In the genomic region with DNA sequence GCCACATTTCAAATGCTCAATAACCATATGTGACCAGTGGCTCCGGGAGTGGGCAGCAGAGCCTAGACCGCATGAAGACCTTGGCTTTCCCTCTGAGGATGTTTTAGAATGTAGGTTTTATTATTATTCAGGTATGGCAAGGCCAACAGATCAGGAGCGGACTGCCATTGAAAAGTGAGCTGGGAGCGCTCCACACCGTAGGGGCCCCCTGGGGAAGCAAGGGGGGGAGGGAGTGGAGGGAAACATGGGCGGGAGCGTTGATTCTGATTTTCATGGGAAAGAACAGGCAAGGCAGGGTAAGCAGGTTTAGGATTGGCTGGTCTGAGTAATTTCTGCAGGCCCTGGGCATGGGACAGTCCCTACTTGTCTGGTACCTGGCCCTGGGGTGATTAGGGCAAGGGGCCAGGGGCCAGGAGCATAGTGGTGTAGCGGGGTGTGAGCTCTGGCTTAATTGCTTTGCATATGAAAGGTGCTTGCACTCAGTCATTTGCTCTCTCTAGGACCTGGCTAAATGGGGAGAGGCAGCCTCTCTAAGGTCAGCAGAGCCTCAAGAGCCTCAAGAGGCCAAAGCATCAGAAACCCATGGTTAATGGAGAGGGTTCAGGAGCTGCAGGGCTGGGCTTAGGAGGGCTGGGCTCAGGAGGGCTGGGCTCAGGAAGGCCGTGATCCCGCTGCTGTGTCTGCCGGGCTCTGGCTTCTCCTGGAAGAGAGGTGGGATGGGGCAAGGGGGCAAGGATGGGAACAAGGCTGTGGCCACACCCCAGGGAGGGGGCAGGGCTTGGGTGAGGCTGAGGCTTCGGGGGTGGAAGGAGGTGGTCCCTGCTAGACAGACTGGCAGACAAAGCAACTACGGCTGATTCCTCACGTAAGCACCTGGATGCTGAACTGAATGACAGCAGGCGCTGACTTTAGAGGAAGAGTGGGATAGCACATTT, we compare ENCODE assay signal across 14 cellular contexts.
A peak's percentile ranks its signal among the peaks of the same experiment; 100 is the strongest.
DNase-seq lines count a peak whose midpoint lies in the region; ATAC-seq and TF ChIP-seq lines count a peak whose summit lies in the region.
"Had no signal": no experiment of that assay in that cellular context is flagged by ENCODE, and none has a peak within 500 bp of the region (broad histone marks: within the 10 kb centered on the region; RNA-seq: fewer than 3 reads in every experiment).

No MANE protein-coding gene starts in this region.

- DNase-seq in HFFc6, result no peak
- DNase-seq in immature natural killer cell, result no peak
- no peak for DNase-seq in psoas muscle
- DNase-seq in Karpas-422, result no peak
- no peak for DNase-seq in NOMO-1 (lab: John Stamatoyannopoulos, UW; ENCODE audit: unreplicated experiment in 2 of 2)
- DNase-seq in transverse colon, result no peak
- DNase-seq: activated CD4-positive, alpha-beta T cell treated with anti-CD3 and anti-CD28 coated beads, Interleukin-2, amount 50 U/mL, for 4 hours; activated naive CD4-positive, alpha-beta T cell treated with Interleukin-2 at 50 U/mL for 16 hours; CD4-positive, CD25-positive, alpha-beta regulatory T cell; NCI-H2029 treated with DMSO at 0.1 percent for 48 hours had no signal

- H2AFZ ChIP-seq in Karpas-422 (ENCODE audit: low read length), result no peak overlapping the region

- no peaks in the 10 kb centered on the region for H3K79me2 ChIP-seq in Karpas-422 (ENCODE audit: low read length)

- intact Hi-C loops in psoas muscle (cut with DNase I), result no loop called here
- intact Hi-C loops in transverse colon (cut with DNase I; ENCODE audit: low total_unique reads), result no loop called here

- no peaks in the 10 kb centered on the region for H3K9me3 ChIP-seq in ectodermal cell (ENCODE audit: control insufficient read depth, low read length)
- no peaks in the 10 kb centered on the region for H3K9me3 ChIP-seq in psoas muscle
- H3K9me3 ChIP-seq in Karpas-422 (ENCODE audit: low read length), result no peaks in the 10 kb centered on the region
- H3K9me3 ChIP-seq in transverse colon, result no peaks in the 10 kb centered on the region

- H3K4me3 ChIP-seq in ectodermal cell (ENCODE audit: insufficient read depth, low read depth, low read length) (peak overlapping the region; percentile 20), psoas muscle (peak overlapping the region; percentile 11), Karpas-422 (ENCODE audit: low read length) (no peak overlapping the region), transverse colon (no peak overlapping the region)
- H3K4me3 ChIP-seq: coronary artery, K562 had no signal

- 12 to 19% methylated on average over 12 of the region's 15 CpGs for WGBS in ectodermal cell, 2 experiments
- WGBS in psoas muscle, 3 donors, result 39 to 51% (median 47%) methylated on average over 14 to 15 of the region's 15 CpGs
- WGBS in transverse colon (ENCODE audit: low coverage in 1 of 2), 2 donors, result 78 to 80% methylated on average over 2 to 10 of the region's 15 CpGs

- peak overlapping the region; percentile 93 for H3K27ac Mint-ChIP-seq in HFFc6
- H3K27ac Mint-ChIP-seq in immature natural killer cell, result peak overlapping the region in 1 of 6 donors; percentile 50
- H3K27ac Mint-ChIP-seq: CD4-positive, CD25-positive, alpha-beta regulatory T cell had no signal

- peak in 2 of 4 donors; percentile 7 to 8 for ATAC-seq in psoas muscle
- ATAC-seq in HG02852 (IDR thresholded peaks at IDR 0.05; ENCODE audit: unreplicated experiment), result no peak
- ATAC-seq: K562 had no signal

- in situ Hi-C loops in transverse colon (cut with MboI; ENCODE audit: low pct_ligation_motif_present in 1 of 4, low pct_unique_long_range_greater_than_20kb in 1 of 4, low sequenced_read_pairs in 3 of 4), result no loop called here

- no peaks in the 10 kb centered on the region for H4K20me1 ChIP-seq in Karpas-422 (ENCODE audit: insufficient read depth, low read depth, low read length)

- H3K4me3 Mint-ChIP-seq in HFFc6 (peak overlapping the region; percentile 79), immature natural killer cell (peak overlapping the region in 4 of 5 donors; percentile 70 to 78 (median 72))

- TF ChIP-seq CTCF in HFFc6 (IDR thresholded peaks at IDR 0.05), result no peak
- no peak for TF ChIP-seq CTCF in psoas muscle (IDR thresholded peaks at IDR 0.05)
- TF ChIP-seq CTCF in transverse colon (IDR thresholded peaks at IDR 0.05), result no peak

- H3K9me3 Mint-ChIP-seq in HFFc6, result no peaks in the 10 kb centered on the region
- no peaks in the 10 kb centered on the region for H3K9me3 Mint-ChIP-seq in immature natural killer cell

- H3K9me2 ChIP-seq in Karpas-422 (replicated peaks; ENCODE audit: insufficient read depth, low read length), result no peaks in the 10 kb centered on the region

- TF ChIP-seq EP300 in transverse colon (IDR thresholded peaks at IDR 0.05; ENCODE audit: low read depth), result no peak

- H3K4me1 Mint-ChIP-seq in HFFc6 (ENCODE audit: low read depth), result peaks cover 43% of the 10 kb centered on the region
- peaks cover 13 to 17% of the 10 kb centered on the region in 2 donors for H3K4me1 Mint-ChIP-seq in immature natural killer cell

- H3K36me3 ChIP-seq in ectodermal cell (ENCODE audit: control insufficient read depth, insufficient read depth, low read length) (no peaks in the 10 kb centered on the region), psoas muscle (ENCODE audit: insufficient read depth in 1 of 2, low read depth in 1 of 2) (no peaks in the 10 kb centered on the region), Karpas-422 (ENCODE audit: insufficient read depth, low read length) (no peaks in the 10 kb centered on the region), transverse colon (no peaks in the 10 kb centered on the region)

- H3K27me3 ChIP-seq in ectodermal cell (ENCODE audit: control insufficient read depth, insufficient read depth, low read length, poor library complexity, severe bottlenecking) (no peaks in the 10 kb centered on the region), psoas muscle (ENCODE audit: insufficient read depth in 3 of 3, low read length in 2 of 3) (peaks cover 0 to 2% (median 0%) of the 10 kb centered on the region in 3 donors), Karpas-422 (ENCODE audit: low read length) (no peaks in the 10 kb centered on the region), transverse colon (no peaks in the 10 kb centered on the region)

- no peak for TF ChIP-seq POLR2A in transverse colon (IDR thresholded peaks at IDR 0.05)

- no peak overlapping the region for H3K4me2 ChIP-seq in Karpas-422 (ENCODE audit: low read depth, low read length, poor library complexity, severe bottlenecking)

- H3K27me3 Mint-ChIP-seq in HFFc6 (ENCODE audit: insufficient read depth), result no peaks in the 10 kb centered on the region; the same call in 1 of the 2 replicates
- peaks cover 0 to 3% (median 0%) of the 10 kb centered on the region in 3 donors for H3K27me3 Mint-ChIP-seq in immature natural killer cell (ENCODE audit: low read depth in 3 of 3)
- H3K27me3 Mint-ChIP-seq: CD4-positive, CD25-positive, alpha-beta regulatory T cell had no signal

- H3K36me3 Mint-ChIP-seq in HFFc6 (ENCODE audit: low read depth), result no peaks in the 10 kb centered on the region
- no peaks in the 10 kb centered on the region for H3K36me3 Mint-ChIP-seq in immature natural killer cell
- H3K36me3 Mint-ChIP-seq: CD4-positive, CD25-positive, alpha-beta regulatory T cell had no signal

- H3K27ac ChIP-seq in ectodermal cell (ENCODE audit: insufficient read depth, low read depth, low read length, poor library complexity, severe bottlenecking) (no peak overlapping the region), psoas muscle (no peak overlapping the region), Karpas-422 (ENCODE audit: low read length) (no peak overlapping the region), transverse colon (peak overlapping the region in 2 of 4 donors; percentile 57 to 61)
- H3K27ac ChIP-seq: coronary artery had no signal

- H3K9ac ChIP-seq in Karpas-422 (ENCODE audit: low read length), result no peak overlapping the region

- H3K4me1 ChIP-seq in ectodermal cell (ENCODE audit: control insufficient read depth, insufficient read depth, low read length) (peaks cover 14% of the 10 kb centered on the region), psoas muscle (no peaks in the 10 kb centered on the region), Karpas-422 (ENCODE audit: low read length) (no peaks in the 10 kb centered on the region), transverse colon (peaks cover 0 to 13% (median 0%) of the 10 kb centered on the region in 4 donors)

Comparison
In these comparisons a context has a peak if more than half of its experiments do, and no peak if none do; other contexts are left out.
1. H3K4me3 ChIP-seq: peak in ectodermal cell (single experiment) and psoas muscle (single experiment); none in Karpas-422 (single experiment) and transverse colon (0 of 4).